ENCODE assay signal across 8 cellular contexts in the genomic region with DNA sequence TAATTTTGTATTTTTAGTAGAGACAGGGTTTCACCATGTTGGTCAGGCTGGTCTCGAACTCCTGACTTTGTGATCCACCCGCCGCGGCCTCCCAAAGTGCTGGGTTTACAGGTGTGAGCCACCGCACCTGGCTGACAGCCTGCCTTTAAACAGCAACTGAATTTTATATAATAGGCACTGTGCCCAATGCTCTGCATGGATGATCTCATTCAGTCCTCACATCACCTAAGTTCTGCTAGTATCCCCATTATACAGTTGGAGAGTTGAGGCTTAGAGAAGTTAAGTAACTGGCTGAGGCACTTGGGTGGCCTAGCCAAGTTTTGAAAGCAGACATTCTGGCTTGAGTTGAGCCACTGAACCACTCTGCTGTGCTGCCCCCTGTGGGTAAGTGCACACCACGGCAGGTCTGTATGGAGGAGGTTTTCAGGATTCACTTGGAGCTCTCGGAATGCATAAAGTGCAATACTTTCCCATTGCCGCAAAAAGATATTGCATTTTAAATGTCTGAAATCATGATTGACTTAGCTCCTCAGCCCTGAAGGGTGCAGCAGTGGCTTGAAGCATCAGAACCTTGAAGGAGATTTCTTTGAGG.
DNase-seq lines count a peak whose midpoint lies in the region; ATAC-seq and TF ChIP-seq lines count a peak whose summit lies in the region.

No MANE protein-coding gene starts in this region.

- H3K9me3 Mint-ChIP-seq in CD4-positive, alpha-beta memory T cell, result peaks cover 0 to 20% (median 9%) of the 10 kb centered on the region in 8 donors

- WGBS in adrenal gland, 4 donors, result 93 to 98% (median 94%) methylated on average over 8 of the region's 8 CpGs

- no peaks in the 10 kb centered on the region for H3K4me1 Mint-ChIP-seq in CD4-positive, alpha-beta memory T cell

- CTCF ChIA-PET in CD4-positive, alpha-beta memory T cell (lab: Charles Lee; ENCODE audit: partially characterized antibody), result no interaction called here

- no peak overlapping the region for H3K27ac Mint-ChIP-seq in CD4-positive, alpha-beta memory T cell

- peak overlapping the region in 2 of 5 donors; percentile 63 to 69 for H3K27ac ChIP-seq in adrenal gland
- no peak overlapping the region for H3K27ac ChIP-seq in left lung
- no peak overlapping the region for H3K27ac ChIP-seq in CD4-positive, alpha-beta memory T cell (ENCODE audit: low read depth, low read length)

- ATAC-seq in left lung, result peak; percentile 75
- no peak for ATAC-seq in HG02798 (IDR thresholded peaks at IDR 0.05; ENCODE audit: poor library complexity, unreplicated experiment)
- no peak for ATAC-seq in GM19397 (IDR thresholded peaks at IDR 0.05; ENCODE audit: unreplicated experiment)

- H3K36me3 Mint-ChIP-seq in CD4-positive, alpha-beta memory T cell, result no peaks in the 10 kb centered on the region

- intact Hi-C loops in adrenal gland (cut with DNase I), result no loop called here
- intact Hi-C loops in left lung (cut with DNase I), result no loop called here
- intact Hi-C loops in CD4-positive, alpha-beta memory T cell (cut with micrococcal nuclease), result no loop called here

- TF ChIP-seq POLR2A in adrenal gland (IDR thresholded peaks at IDR 0.05), result no peak

- peak; percentile 26 for DNase-seq in COLO668 (lab: John Stamatoyannopoulos, UW; ENCODE audit: unreplicated experiment)
- peak; percentile 12 for DNase-seq in HPDE6-E6E7 (ENCODE audit: extremely low spot score)
- DNase-seq in adrenal gland, result peak in 5 of 7 donors; percentile 19 to 62 (median 49)
- peak in 1 of 2 donors; percentile 68 for DNase-seq in left lung
- no peak for DNase-seq in CD4-positive, alpha-beta memory T cell
- no peak for DNase-seq in activated gamma-delta T cell (lab: John Stamatoyannopoulos, UW)

- no peaks in the 10 kb centered on the region for H3K36me3 ChIP-seq in adrenal gland (replicated peaks in 1 of 2)
- no peaks in the 10 kb centered on the region for H3K36me3 ChIP-seq in left lung
- no peaks in the 10 kb centered on the region for H3K36me3 ChIP-seq in CD4-positive, alpha-beta memory T cell (ENCODE audit: insufficient read depth, low read length)

- POLR2A ChIA-PET in CD4-positive, alpha-beta memory T cell (lab: Charles Lee; ENCODE audit: partially characterized antibody), result no interaction called here

- peaks cover 6 to 11% of the 10 kb centered on the region in 2 donors for H3K27me3 Mint-ChIP-seq in CD4-positive, alpha-beta memory T cell

- H3K27me3 ChIP-seq in adrenal gland (no peaks in the 10 kb centered on the region), left lung (no peaks in the 10 kb centered on the region)
- no peaks in the 10 kb centered on the region for H3K27me3 ChIP-seq in CD4-positive, alpha-beta memory T cell (ENCODE audit: insufficient read depth, low read length)

- no peak overlapping the region for H3K4me3 ChIP-seq in adrenal gland
- no peak overlapping the region for H3K4me3 ChIP-seq in left lung
- H3K4me3 ChIP-seq in CD4-positive, alpha-beta memory T cell (ENCODE audit: low read length in 2 of 2), result no peak overlapping the region

- H3K4me3 Mint-ChIP-seq in CD4-positive, alpha-beta memory T cell, result no peak overlapping the region

- TF ChIP-seq CTCF in adrenal gland (IDR thresholded peaks at IDR 0.05) (peak; percentile 14 to 66 (median 34)), left lung (IDR thresholded peaks at IDR 0.05) (peak in 1 of 2 donors; percentile 27)

- H3K4me1 ChIP-seq in adrenal gland (replicated peaks in 1 of 2) (peaks cover 0 to 11% of the 10 kb centered on the region in 2 donors), left lung (peaks cover 0 to 15% of the 10 kb centered on the region in 2 donors)
- no peaks in the 10 kb centered on the region for H3K4me1 ChIP-seq in CD4-positive, alpha-beta memory T cell (ENCODE audit: insufficient read depth, low read length)

- H3K9me3 ChIP-seq in adrenal gland (replicated peaks in 1 of 3), result no peaks in the 10 kb centered on the region
- H3K9me3 ChIP-seq in left lung, result peaks cover 0 to 5% of the 10 kb centered on the region in 2 donors
- H3K9me3 ChIP-seq in CD4-positive, alpha-beta memory T cell (ENCODE audit: control insufficient read depth in 1 of 2, low read length in 2 of 2), result no peaks in the 10 kb centered on the region

Comparison
In these comparisons a context has a peak if more than half of its experiments do, and no peak if none do; other contexts are left out.
1. DNase-seq: peak in COLO668 (single experiment), HPDE6-E6E7 (single experiment) and adrenal gland (5 of 7); none in CD4-positive, alpha-beta memory T cell (0 of 5) and activated gamma-delta T cell (single experiment).